17 cellular contexts compared by ENCODE assay signal in the genomic region with DNA sequence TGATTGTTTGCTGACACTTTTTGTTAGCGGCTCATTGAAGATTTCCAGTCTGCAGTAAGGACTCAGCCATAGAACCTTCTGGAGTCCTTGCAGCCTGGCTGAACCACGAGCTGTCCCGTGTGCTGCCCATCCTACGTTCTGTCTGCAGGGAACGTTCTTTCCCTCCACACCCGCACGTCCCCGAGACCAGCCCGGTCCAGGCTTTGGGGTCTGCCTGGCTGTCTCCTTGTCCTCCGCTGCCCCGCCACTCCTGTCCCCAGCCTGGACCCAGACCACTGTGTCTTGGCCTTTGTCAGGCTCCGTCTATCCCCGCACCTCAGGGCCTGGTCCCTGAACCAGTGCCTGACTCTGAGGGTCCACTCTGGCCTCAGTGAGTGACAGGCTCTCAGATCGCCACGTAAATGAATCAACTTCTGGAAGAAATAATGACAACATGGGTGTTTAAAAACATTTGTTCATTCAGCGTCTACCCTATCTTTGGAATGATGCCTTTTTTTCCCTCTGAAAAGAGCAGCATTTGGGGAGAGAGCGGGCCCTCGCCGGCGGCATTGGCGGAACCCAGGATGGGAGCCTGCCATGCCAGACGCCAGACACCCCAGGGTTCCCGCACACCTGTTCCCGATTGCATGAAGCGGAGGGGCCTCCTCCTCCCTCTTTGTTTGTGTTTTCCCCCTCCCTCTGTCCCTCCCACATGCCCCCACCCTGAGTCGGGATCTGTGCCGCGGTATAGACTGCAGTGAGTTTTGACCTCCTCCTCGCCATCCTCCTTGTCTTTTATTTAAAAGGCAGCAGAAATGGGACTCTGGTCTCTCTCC.
"Had no signal": no experiment of that assay in that cellular context is flagged by ENCODE, and none has a peak within 500 bp of the region (broad histone marks: within the 10 kb centered on the region; RNA-seq: fewer than 3 reads in every experiment).

No MANE protein-coding gene starts in this region.

- H3K4me1 ChIP-seq: right atrium auricular region, tibial artery had no signal

- H3K4me1 Mint-ChIP-seq: stimulated activated effector memory CD8-positive, alpha-beta T cell treated with anti-CD3 and anti-CD28 coated beads, Interleukin-12 subunit alpha, Interleukin-12 subunit beta, amount 100 ng/mL, for 72 hours; WTC11 had no signal

- DNase-seq: activated CD4-positive, alpha-beta T cell treated with anti-CD3 and anti-CD28 coated beads for 48 hours; activated CD8-positive, alpha-beta T cell treated with anti-CD3 and anti-CD28 coated beads, Interleukin-2, amount 10 ng/mL, durations not matched to agents 7 days and 5 days; activated naive CD4-positive, alpha-beta T cell; caudate nucleus; effector CD4-positive, alpha-beta T cell; foreskin melanocyte; left colon; midbrain; nucleus accumbens; tibial artery had no signal

- H3K9me3 ChIP-seq: right atrium auricular region, tibial artery had no signal

- H3K36me3 Mint-ChIP-seq: stimulated activated effector memory CD8-positive, alpha-beta T cell treated with anti-CD3 and anti-CD28 coated beads, Interleukin-12 subunit alpha, Interleukin-12 subunit beta, amount 100 ng/mL, for 72 hours had no signal

- H3K9me3 Mint-ChIP-seq: activated T-helper 1 cell treated with anti-CD3 and anti-CD28 coated beads, Interleukin-12 subunit alpha, Interleukin-12 subunit beta, Interleukin-2, Interleukin-4 antibody, amounts not matched to agents 30 ng/mL and 10 ng/mL and 1 ng/mL, durations not matched to agents 14 hours and 24 hours and 36 hours; stimulated activated effector memory CD8-positive, alpha-beta T cell treated with anti-CD3 and anti-CD28 coated beads, Interleukin-12 subunit alpha, Interleukin-12 subunit beta, amount 100 ng/mL, for 72 hours had no signal

- H3K36me3 ChIP-seq: right atrium auricular region, tibial artery had no signal

- H3K27me3 ChIP-seq: right atrium auricular region had no signal

- H3K4me3 Mint-ChIP-seq: activated CD8-positive, alpha-beta T cell treated with anti-CD3 and anti-CD28 coated beads, Interleukin-2, amount 10 ng/mL, durations not matched to agents 7 days and 5 days; activated T-helper 1 cell treated with anti-CD3 and anti-CD28 coated beads, Interleukin-12 subunit alpha, Interleukin-12 subunit beta, Interleukin-2, Interleukin-4 antibody, amounts not matched to agents 30 ng/mL and 10 ng/mL and 1 ng/mL, durations not matched to agents 14 hours and 24 hours and 36 hours; stimulated activated effector memory CD8-positive, alpha-beta T cell treated with anti-CD3 and anti-CD28 coated beads, Interleukin-12 subunit alpha, Interleukin-12 subunit beta, amount 100 ng/mL, for 72 hours; WTC11 had no signal

- H3K27ac Mint-ChIP-seq: activated CD8-positive, alpha-beta T cell treated with anti-CD3 and anti-CD28 coated beads, Interleukin-2, amount 10 ng/mL, durations not matched to agents 7 days and 5 days; activated T-helper 1 cell treated with anti-CD3 and anti-CD28 coated beads, Interleukin-12 subunit alpha, Interleukin-12 subunit beta, Interleukin-2, Interleukin-4 antibody, amounts not matched to agents 30 ng/mL and 10 ng/mL and 1 ng/mL, durations not matched to agents 14 hours and 24 hours and 36 hours; stimulated activated effector memory CD8-positive, alpha-beta T cell treated with anti-CD3 and anti-CD28 coated beads, Interleukin-12 subunit alpha, Interleukin-12 subunit beta, amount 100 ng/mL, for 72 hours; WTC11 had no signal

- H3K27ac ChIP-seq: coronary artery, right atrium auricular region, tibial artery had no signal

- H3K4me3 ChIP-seq: coronary artery, lung, right atrium auricular region, smooth muscle cell, tibial artery had no signal

- ATAC-seq: activated CD8-positive, alpha-beta T cell treated with anti-CD3 and anti-CD28 coated beads, Interleukin-2, amount 10 ng/mL, durations not matched to agents 7 days and 5 days; stimulated activated effector memory CD8-positive, alpha-beta T cell treated with anti-CD3 and anti-CD28 coated beads, Interleukin-12 subunit alpha, Interleukin-12 subunit beta, amount 100 ng/mL, for 72 hours; WTC11 had no signal
